In genomic region chr6:27031302-27031701, GRCh38 we compare ENCODE assay signal across 29 cellular contexts.
DNase-seq lines count a peak whose midpoint lies in the region; ATAC-seq, FAIRE-seq and TF ChIP-seq lines count a peak whose summit lies in the region.
"Had no signal": no experiment of that assay in that cellular context is flagged by ENCODE, and none has a peak within 500 bp of the region (broad histone marks: within the 10 kb centered on the region; RNA-seq: fewer than 3 reads in every experiment).

No MANE protein-coding gene starts in this region.

- H3K9ac ChIP-seq in IMR-90 (ENCODE audit: low read depth, low read length), result no peak overlapping the region
- H3K9ac ChIP-seq: BLaER1, parathyroid adenoma had no signal

- no TSS peak for BruUV-seq in IMR-90 (replicated peaks; lab: Mats Ljungman, UMichigan)

- ATAC-seq in IMR-90 (ENCODE audit: low read depth) (no peak), foreskin keratinocyte (peak; percentile 95)
- ATAC-seq: K562, natural killer cell, sciatic nerve had no signal

- H2BK120ac ChIP-seq in IMR-90 (ENCODE audit: low read depth, low read length), result no peak overlapping the region

- WGBS in IMR-90 (ENCODE audit: extremely low coverage in 2 of 2, insufficient read length in 1 of 2), 2 experiments, result 86% methylated on average over 1 of the region's 1 CpG; no CpG with 5 or more reads in 1 of the 2 experiments

- no peak overlapping the region for H3K4me3 ChIP-seq in IMR-90 (ENCODE audit: insufficient read depth, low read depth, low read length)
- H3K4me3 ChIP-seq: BLaER1, K562, SK-N-MC, thyroid gland had no signal

- intact Hi-C loops in IMR-90 (cut with micrococcal nuclease), result no loop called here

- no peak overlapping the region for H2AFZ ChIP-seq in IMR-90 (replicated peaks; ENCODE audit: low read length, poor library complexity)
- H2AFZ ChIP-seq: parathyroid adenoma had no signal

- H2AK9ac ChIP-seq in IMR-90 (replicated peaks; ENCODE audit: low read depth, low read length, poor library complexity), result no peak overlapping the region

- H3K27ac ChIP-seq in IMR-90 (ENCODE audit: insufficient read depth, low read length) (no peak overlapping the region), VCaP (peak overlapping the region; percentile 91), foreskin keratinocyte (no peak overlapping the region)
- H3K27ac ChIP-seq: BLaER1, parathyroid adenoma, SK-N-MC, thyroid gland had no signal

- no peak overlapping the region for H2BK15ac ChIP-seq in IMR-90 (ENCODE audit: low read depth, low read length)

- no peak overlapping the region for H3K18ac ChIP-seq in IMR-90 (ENCODE audit: low read depth, low read length)

- in situ Hi-C loops in IMR-90 (cut with MboI; ENCODE audit: low sequenced_read_pairs), result no loop called here

- CTCF ChIA-PET in IMR-90 (lab: Yijun Ruan, JAX), result no interaction called here

- H3K56ac ChIP-seq in IMR-90 (ENCODE audit: extremely low read depth, insufficient read depth, low read length), result no peak overlapping the region

- no peak for TF ChIP-seq CTCF in IMR-90 (conservative IDR thresholded peaks at IDR 0.05; ENCODE audit: low read depth, low read length)
- no peak for TF ChIP-seq CTCF in VCaP (conservative IDR thresholded peaks at IDR 0.05)
- TF ChIP-seq CTCF in foreskin keratinocyte (conservative IDR thresholded peaks at IDR 0.05), result no peak

- no peak for TF ChIP-seq POLR2A in IMR-90 (IDR thresholded peaks at IDR 0.05; ENCODE audit: low read depth, low read length)
- TF ChIP-seq POLR2A in GM12891 (IDR thresholded peaks at IDR 0.05; ENCODE audit: low read depth, low read length), result no peak

- DNase-seq in COLO829 (ENCODE audit: low spot score) (peak; percentile 44), IMR-90 (peak; percentile 20), foreskin keratinocyte (peak; percentile 51 to 76), T-helper 9 cell (no peak), GM12891 (ENCODE audit: insufficient read length, low spot score) (no peak), NCI-H2227 treated with DMSO at 0.1 percent for 48 hours (lab: John Stamatoyannopoulos, UW) (no peak)
- no peak for DNase-seq in activated CD4-positive, CD25-positive, alpha-beta regulatory T cell (lab: John Stamatoyannopoulos, UW)
- DNase-seq: activated CD4-positive, alpha-beta memory T cell treated with anti-CD3 and anti-CD28 coated beads for 36 hours; activated CD8-positive, alpha-beta memory T cell treated with anti-CD3 and anti-CD28 coated beads, Interleukin-2, amount 50 U/mL, for 48 hours; activated naive CD8-positive, alpha-beta T cell treated with anti-CD3 and anti-CD28 coated beads for 36 hours; Caco-2; erythroblast; HFFc6; hippocampal formation; MM.1S; natural killer cell; NCI-H1417 treated with DMSO at 0.1 percent for 48 hours; NCI-H524; RPMI8226; thyroid gland had no signal

- H3K9me3 ChIP-seq in IMR-90 (ENCODE audit: control insufficient read depth, insufficient read depth, low read length), result no peaks in the 10 kb centered on the region
- H3K9me3 ChIP-seq: BLaER1, Caco-2, thyroid gland had no signal

- H3K79me1 ChIP-seq in IMR-90 (ENCODE audit: low read depth in 1 of 2, low read length in 2 of 2), result no peaks in the 10 kb centered on the region

- dilution Hi-C loops in IMR-90 (cut with HindIII; ENCODE audit: low sequenced_read_pairs, unreplicated experiment), result no loop called here

- no peak overlapping the region for H3K14ac ChIP-seq in IMR-90 (replicated peaks; ENCODE audit: low read depth, low read length)

- no peaks in the 10 kb centered on the region for H4K20me1 ChIP-seq in IMR-90 (ENCODE audit: insufficient read depth, low read length)
- H4K20me1 ChIP-seq: BLaER1 had no signal

- H3K4me1 ChIP-seq in IMR-90 (ENCODE audit: control insufficient read depth, insufficient read depth, low read length), result no peaks in the 10 kb centered on the region
- H3K4me1 ChIP-seq in foreskin keratinocyte, result peaks cover 3% of the 10 kb centered on the region
- H3K4me1 ChIP-seq: parathyroid adenoma, thyroid gland had no signal

- no peak overlapping the region for H4K8ac ChIP-seq in IMR-90 (ENCODE audit: low read depth in 2 of 2, low read length in 2 of 2)

- no peak for TF ChIP-seq RAD21 in IMR-90 (IDR thresholded peaks at IDR 0.05; ENCODE audit: low read length)

- H2BK5ac ChIP-seq in IMR-90 (ENCODE audit: low read depth, low read length, poor library complexity, severe bottlenecking), result no peak overlapping the region

- FAIRE-seq in GM12891 (lab: Jason Lieb, UNC), result no peak
- FAIRE-seq: astrocyte, frontal cortex, islet of Langerhans, K562 had no signal

- no peak overlapping the region for H3K4ac ChIP-seq in IMR-90 (ENCODE audit: low read depth, low read length)

- H3K27me3 ChIP-seq in IMR-90 (ENCODE audit: control insufficient read depth, insufficient read depth, low read length) (no peaks in the 10 kb centered on the region), foreskin keratinocyte (peaks cover 14% of the 10 kb centered on the region)
- H3K27me3 ChIP-seq: BLaER1, thyroid gland had no signal

- H3K23ac ChIP-seq in IMR-90 (ENCODE audit: low read depth, low read length), result no peak overlapping the region

- POLR2A ChIA-PET in IMR-90 (lab: Charles Lee; ENCODE audit: unreplicated experiment), result no interaction called here

- H3K36me3 ChIP-seq in IMR-90 (ENCODE audit: control insufficient read depth, insufficient read depth, low read length), result no peaks in the 10 kb centered on the region
- H3K36me3 ChIP-seq: BLaER1, thyroid gland had no signal

- no peak overlapping the region for H2AK5ac ChIP-seq in IMR-90 (ENCODE audit: low read depth, low read length)

- H4K91ac ChIP-seq in IMR-90 (ENCODE audit: insufficient read depth, low read depth, low read length), result no peak overlapping the region

- H3K9me1 ChIP-seq in IMR-90 (ENCODE audit: insufficient read depth, low read length), result no peaks in the 10 kb centered on the region

- H4K5ac ChIP-seq in IMR-90 (ENCODE audit: low read depth, low read length), result no peak overlapping the region

- no peak overlapping the region for H3K4me2 ChIP-seq in IMR-90 (ENCODE audit: low read depth, low read length)
- H3K4me2 ChIP-seq: BLaER1 had no signal

- no peak overlapping the region for H2BK20ac ChIP-seq in IMR-90 (ENCODE audit: low read depth, low read length)

TF ChIP-seq in IMR-90, 13 proteins besides CTCF, POLR2A, EP300 and RAD21:
- TF ChIP-seq USF2 (IDR thresholded peaks at IDR 0.05; ENCODE audit: low read depth, low read length), result no peak
- TF ChIP-seq ELK1 (IDR thresholded peaks at IDR 0.05; ENCODE audit: borderline replicate concordance, low read depth, low read length), result no peak
- no peak for TF ChIP-seq SMC3 (IDR thresholded peaks at IDR 0.05; ENCODE audit: low read depth, low read length)
- TF ChIP-seq MAZ (IDR thresholded peaks at IDR 0.05; ENCODE audit: borderline replicate concordance, low read depth, low read length), result no peak
- TF ChIP-seq MXI1 (IDR thresholded peaks at IDR 0.05; ENCODE audit: borderline replicate concordance, low read depth, low read length), result no peak
- TF ChIP-seq RFX5 (IDR thresholded peaks at IDR 0.05; ENCODE audit: low read depth, low read length), result no peak
- no peak for TF ChIP-seq CHD1 (IDR thresholded peaks at IDR 0.05; ENCODE audit: low read depth, low read length)

TF ChIP-seq in GM12891, 5 proteins besides CTCF, POLR2A, EP300 and RAD21:
- TF ChIP-seq TAF1 (IDR thresholded peaks at IDR 0.05; ENCODE audit: low read depth, low read length) (no peak), PAX5 (IDR thresholded peaks at IDR 0.05; ENCODE audit: insufficient read depth, low read length, severe bottlenecking) (no peak), POLR2AphosphoS5 (IDR thresholded peaks at IDR 0.05; ENCODE audit: low read depth, low read length) (no peak), SPI1 (IDR thresholded peaks at IDR 0.05; ENCODE audit: low read depth, low read length) (no peak)

Comparison
In these comparisons a context has a peak if more than half of its experiments do, and no peak if none do; other contexts are left out.
1. DNase-seq: peak in COLO829 (single experiment), IMR-90 (single experiment) and foreskin keratinocyte (2 of 2); none in activated CD4-positive, CD25-positive, alpha-beta regulatory T cell (0 of 4), T-helper 9 cell (single experiment), GM12891 (single experiment) and NCI-H2227 treated with DMSO at 0.1 percent for 48 hours (single experiment).